ENCODE assay signal across 35 cellular contexts in the genomic region with DNA sequence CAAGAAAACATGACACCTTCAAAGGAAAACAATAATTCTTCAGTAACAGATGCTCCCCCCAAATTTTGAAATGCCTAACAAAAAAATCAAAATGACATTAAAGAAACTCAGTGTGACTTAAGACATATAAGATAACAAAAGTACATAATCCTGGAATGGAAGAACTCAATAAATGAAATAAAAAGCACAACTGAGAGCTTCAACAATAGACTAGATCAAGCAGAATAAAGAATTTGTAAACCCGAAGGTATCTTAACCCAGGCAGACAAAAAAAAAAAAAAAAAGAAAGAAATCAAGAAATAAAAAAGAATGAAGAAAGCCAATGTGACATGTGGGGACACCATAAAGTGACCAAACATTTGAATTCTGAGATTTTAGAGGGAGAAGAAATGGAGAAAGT. TPM values are rescaled to one million over a fixed set of nuclear protein-coding genes. Genes with fewer than 3 reads are reported as not detected.
"Had no signal": no experiment of that assay in that cellular context is flagged by ENCODE, and none has a peak within 500 bp of the region (broad histone marks: within the 10 kb centered on the region; RNA-seq: fewer than 3 reads in every experiment).

No MANE protein-coding gene starts in this region.

- H3K27me3 Mint-ChIP-seq: activated CD4-positive, alpha-beta memory T cell treated with anti-CD3 and anti-CD28 coated beads, Interleukin-2, amount 10 ng/mL, durations not matched to agents 7 days and 5 days; activated CD8-positive, alpha-beta memory T cell treated with anti-CD3 and anti-CD28 coated beads, Interleukin-2, amount 10 ng/mL, durations not matched to agents 7 days and 5 days; activated naive CD8-positive, alpha-beta T cell treated with anti-CD3 and anti-CD28 coated beads for 36 hours; activated T-helper 17 cell treated with anti-CD3 and anti-CD28 coated beads, Interleukin-2, amount 50 U/mL, for 72 hours had no signal

- H3K27ac ChIP-seq: PC-9, SJCRH30, SK-N-MC, WERI-Rb-1 had no signal

- H3K4me3 ChIP-seq: PC-9, SJCRH30, SK-N-MC had no signal

- DNase-seq: activated CD4-positive, alpha-beta memory T cell treated with anti-CD3 and anti-CD28 coated beads, Interleukin-2, amount 10 ng/mL, durations not matched to agents 7 days and 5 days; activated CD4-positive, alpha-beta T cell treated with anti-CD3 and anti-CD28 coated beads for 1 hour; activated CD4-positive, alpha-beta T cell treated with anti-CD3 and anti-CD28 coated beads for 48 hours; activated CD4-positive, CD25-positive, alpha-beta regulatory T cell; activated CD8-positive, alpha-beta memory T cell treated with anti-CD3 and anti-CD28 coated beads for 24 hours; activated CD8-positive, alpha-beta memory T cell treated with anti-CD3 and anti-CD28 coated beads, Interleukin-2, amount 10 ng/mL, durations not matched to agents 7 days and 5 days; activated effector memory CD4-positive, alpha-beta T cell treated with anti-CD3 and anti-CD28 coated beads, Interleukin-2, amount 50 U/mL, for 16 hours; activated naive CD4-positive, alpha-beta T cell; activated naive CD4-positive, alpha-beta T cell treated with anti-CD3 and anti-CD28 coated beads, Interleukin-2, amount 50 U/mL, for 16 hours; activated naive CD8-positive, alpha-beta T cell treated with anti-CD3 and anti-CD28 coated beads for 36 hours; activated T-cell treated with anti-CD3 and anti-CD28 coated beads, Interleukin-2, amount 50 U/mL, for 1 hour; activated T-cell treated with anti-CD3 and anti-CD28 coated beads, Interleukin-2, amount 50 U/mL, for 72 hours; amniotic stem cell; aorta; cerebellar nuclear complex; Kasumi-1; MM.1S; MV-4-11; NCI-H1092; NCI-H1436 treated with DMSO at 0.1 percent for 48 hours; NCI-H1694 treated with DMSO at 0.1 percent for 48 hours; NCI-H2029; NCI-H345; NCI-H510A; NCI-H526; NCI-H748 treated with DMSO at 0.1 percent for 48 hours; NK-92 treated with Interleukin-12 subunit alpha and Interleukin-12 subunit beta, amount 100 ng/mL, for 24 hours; PC-9; Right ventricle myocardium superior; SJCRH30; T1000; WERI-Rb-1 had no signal

- H3K27ac Mint-ChIP-seq: activated CD4-positive, alpha-beta memory T cell treated with anti-CD3 and anti-CD28 coated beads, Interleukin-2, amount 10 ng/mL, durations not matched to agents 7 days and 5 days; activated CD8-positive, alpha-beta memory T cell treated with anti-CD3 and anti-CD28 coated beads, Interleukin-2, amount 10 ng/mL, durations not matched to agents 7 days and 5 days; activated naive CD8-positive, alpha-beta T cell treated with anti-CD3 and anti-CD28 coated beads for 36 hours; activated T-cell treated with anti-CD3 and anti-CD28 coated beads, Interleukin-2, amount 50 U/mL, for 72 hours; activated T-helper 17 cell treated with anti-CD3 and anti-CD28 coated beads, Interleukin-2, amount 50 U/mL, for 72 hours had no signal

- H3K4me3 Mint-ChIP-seq: activated CD4-positive, alpha-beta memory T cell treated with anti-CD3 and anti-CD28 coated beads, Interleukin-2, amount 10 ng/mL, durations not matched to agents 7 days and 5 days; activated CD8-positive, alpha-beta memory T cell treated with anti-CD3 and anti-CD28 coated beads, Interleukin-2, amount 10 ng/mL, durations not matched to agents 7 days and 5 days; activated naive CD8-positive, alpha-beta T cell treated with anti-CD3 and anti-CD28 coated beads for 36 hours; activated T-cell treated with anti-CD3 and anti-CD28 coated beads, Interleukin-2, amount 50 U/mL, for 72 hours; activated T-helper 17 cell treated with anti-CD3 and anti-CD28 coated beads, Interleukin-2, amount 50 U/mL, for 72 hours had no signal

- ATAC-seq: activated CD8-positive, alpha-beta memory T cell treated with anti-CD3 and anti-CD28 coated beads, Interleukin-2, amount 10 ng/mL, durations not matched to agents 7 days and 5 days; activated T-cell treated with anti-CD3 and anti-CD28 coated beads, Interleukin-2, amount 50 U/mL, for 72 hours; activated T-helper 17 cell treated with anti-CD3 and anti-CD28 coated beads, Interleukin-2, amount 50 U/mL, for 72 hours had no signal

- H3K4me1 ChIP-seq: SJCRH30 had no signal

- H3K27me3 ChIP-seq: SJCRH30 had no signal

- H3K4me2 ChIP-seq: PC-9 had no signal

- H2AFZ ChIP-seq: PC-9 had no signal

RNA-seq across cellular contexts. Expression of a gene that starts 27.7 kb away (rescaled TPM):
- total RNA-seq: activated CD4-positive, alpha-beta memory T cell treated with anti-CD3 and anti-CD28 coated beads, Interleukin-2, amount 10 ng/mL, durations not matched to agents 7 days and 5 days; activated CD8-positive, alpha-beta memory T cell treated with anti-CD3 and anti-CD28 coated beads, Interleukin-2, amount 10 ng/mL, durations not matched to agents 7 days and 5 days; activated naive CD8-positive, alpha-beta T cell treated with anti-CD3 and anti-CD28 coated beads for 36 hours; activated T-cell treated with anti-CD3 and anti-CD28 coated beads, Interleukin-2, amount 50 U/mL, for 72 hours; PC-9; Right ventricle myocardium superior; T-helper 1 cell treated with Interleukin-12 subunit alpha and Interleukin-12 subunit beta and Interleukin-4 antibody, amounts not matched to agents 30 ng/mL and 1 ng/mL, for 36 hours had no signal
- polyA plus RNA-seq: aorta had no signal
